19 cellular contexts compared by ENCODE assay signal in genomic region chrX:119828446-119828845, GRCh38. TPM values are rescaled to one million over a fixed set of nuclear protein-coding genes. Genes with fewer than 3 reads are reported as not detected.
DNase-seq lines count a peak whose midpoint lies in the region; ATAC-seq and FAIRE-seq lines count a peak whose summit lies in the region.
"Had no signal": no experiment of that assay in that cellular context is flagged by ENCODE, and none has a peak within 500 bp of the region (broad histone marks: within the 10 kb centered on the region; RNA-seq: fewer than 3 reads in every experiment).

No MANE protein-coding gene starts in this region.

- H3K27ac ChIP-seq in small intestine (ENCODE audit: low read depth in 1 of 2, low read length in 1 of 2), result no peak overlapping the region
- H3K27ac ChIP-seq: 22Rv1, A549, HL-60 had no signal

- peak; percentile 39 for ATAC-seq in activated CD4-positive, alpha-beta T cell treated with anti-CD3 and anti-CD28 coated beads for 36 hours
- ATAC-seq: A549, GM23338 had no signal

- peaks cover 10% of the 10 kb centered on the region for H3K4me1 Mint-ChIP-seq in activated CD4-positive, alpha-beta T cell treated with anti-CD3 and anti-CD28 coated beads for 36 hours
- H3K4me1 Mint-ChIP-seq in activated CD4-positive, alpha-beta T cell treated with anti-CD3 and anti-CD28 coated beads, Interleukin-2, amount 10 ng/mL, durations not matched to agents 7 days and 5 days, result peaks cover 10% of the 10 kb centered on the region
- H3K4me1 Mint-ChIP-seq: GM23338 had no signal

- H3K27me3 ChIP-seq in small intestine (ENCODE audit: control insufficient read depth in 2 of 2, insufficient read depth in 2 of 2, low read length in 2 of 2), result no peaks in the 10 kb centered on the region

- FAIRE-seq in small intestine (lab: Jason Lieb, UNC), result no peak
- FAIRE-seq: A549, H54 had no signal

- intact Hi-C loops in activated CD4-positive, alpha-beta T cell treated with anti-CD3 and anti-CD28 coated beads for 36 hours (cut with DNase I, micrococcal nuclease), result loop anchor here (5.0 kb wide), 1 partner anchor 36 kb away; the partner anchor contains the start of gene RPL39 (in 2 of the 2)

- H3K4me3 Mint-ChIP-seq in activated CD4-positive, alpha-beta T cell treated with anti-CD3 and anti-CD28 coated beads for 36 hours, result no peak overlapping the region
- H3K4me3 Mint-ChIP-seq in activated CD4-positive, alpha-beta T cell treated with anti-CD3 and anti-CD28 coated beads, Interleukin-2, amount 10 ng/mL, durations not matched to agents 7 days and 5 days, result no peak overlapping the region
- H3K4me3 Mint-ChIP-seq: CD14-positive monocyte; CD4-positive, alpha-beta memory T cell; GM23338 had no signal

- WGBS in small intestine, 3 donors, result 93 to 98% (median 97%) methylated on average over 5 of the region's 5 CpGs

- no peaks in the 10 kb centered on the region for H3K27me3 Mint-ChIP-seq in activated CD4-positive, alpha-beta T cell treated with anti-CD3 and anti-CD28 coated beads for 36 hours
- H3K27me3 Mint-ChIP-seq in activated CD4-positive, alpha-beta T cell treated with anti-CD3 and anti-CD28 coated beads, Interleukin-2, amount 10 ng/mL, durations not matched to agents 7 days and 5 days, result no peaks in the 10 kb centered on the region
- H3K27me3 Mint-ChIP-seq: CD4-positive, alpha-beta memory T cell had no signal

- H3K27ac Mint-ChIP-seq in activated CD4-positive, alpha-beta T cell treated with anti-CD3 and anti-CD28 coated beads for 36 hours, result no peak overlapping the region
- no peak overlapping the region for H3K27ac Mint-ChIP-seq in activated CD4-positive, alpha-beta T cell treated with anti-CD3 and anti-CD28 coated beads, Interleukin-2, amount 10 ng/mL, durations not matched to agents 7 days and 5 days
- H3K27ac Mint-ChIP-seq: CD4-positive, alpha-beta memory T cell; GM23338 had no signal

- POLR2A ChIA-PET in activated CD4-positive, alpha-beta T cell treated with anti-CD3 and anti-CD28 coated beads for 36 hours (lab: Charles Lee), result no interaction called here
- POLR2A ChIA-PET in activated CD4-positive, alpha-beta T cell treated with anti-CD3 and anti-CD28 coated beads, Interleukin-2, amount 10 ng/mL, durations not matched to agents 7 days and 5 days (lab: Charles Lee), result no interaction called here

- peaks cover 22% of the 10 kb centered on the region for H3K36me3 Mint-ChIP-seq in activated CD4-positive, alpha-beta T cell treated with anti-CD3 and anti-CD28 coated beads for 36 hours (ENCODE audit: low read depth)
- peaks cover 19% of the 10 kb centered on the region for H3K36me3 Mint-ChIP-seq in activated CD4-positive, alpha-beta T cell treated with anti-CD3 and anti-CD28 coated beads, Interleukin-2, amount 10 ng/mL, durations not matched to agents 7 days and 5 days (ENCODE audit: low read depth)

- H3K36me3 ChIP-seq in small intestine (ENCODE audit: control insufficient read depth in 2 of 2, insufficient read depth in 2 of 2, low read length in 2 of 2), result no peaks in the 10 kb centered on the region

- no peaks in the 10 kb centered on the region for H3K4me1 ChIP-seq in small intestine (ENCODE audit: control insufficient read depth in 2 of 2, insufficient read depth in 1 of 2, low read depth in 1 of 2, low read length in 1 of 2)
- H3K4me1 ChIP-seq: A549 had no signal

- no peak overlapping the region for H3K4me3 ChIP-seq in small intestine (ENCODE audit: low read depth in 1 of 2, low read length in 2 of 2)
- H3K4me3 ChIP-seq: A549, GM23338 had no signal

- no peaks in the 10 kb centered on the region for H3K9me3 ChIP-seq in small intestine (ENCODE audit: control insufficient read depth, low read depth)
- H3K9me3 ChIP-seq: A549 had no signal

- no peak for DNase-seq in activated CD4-positive, alpha-beta T cell treated with anti-CD3 and anti-CD28 coated beads for 36 hours
- DNase-seq in activated CD4-positive, alpha-beta T cell treated with anti-CD3 and anti-CD28 coated beads, Interleukin-2, amount 10 ng/mL, durations not matched to agents 7 days and 5 days, result no peak
- DNase-seq in HK-2 (ENCODE audit: unreplicated experiment) (peak; percentile 27), kidney tubule cell (ENCODE audit: low spot score) (peak; percentile 32), small intestine (no peak), HUDEP-2 (lab: John Stamatoyannopoulos, UW; ENCODE audit: unreplicated experiment in 76 of 76) (no peak), NCI-H69 (lab: John Stamatoyannopoulos, UW) (no peak)
- DNase-seq: AML-193; Calu3; CD4-positive, alpha-beta memory T cell; DMS79 treated with DMSO at 0.1 percent for 48 hours; GF-D8; HCEC 1CT had no signal

- no peaks in the 10 kb centered on the region for H3K9me3 Mint-ChIP-seq in activated CD4-positive, alpha-beta T cell treated with anti-CD3 and anti-CD28 coated beads for 36 hours (ENCODE audit: low read depth)
- no peaks in the 10 kb centered on the region for H3K9me3 Mint-ChIP-seq in activated CD4-positive, alpha-beta T cell treated with anti-CD3 and anti-CD28 coated beads, Interleukin-2, amount 10 ng/mL, durations not matched to agents 7 days and 5 days
- H3K9me3 Mint-ChIP-seq: CD14-positive monocyte, GM23338 had no signal

- CTCF ChIA-PET in activated CD4-positive, alpha-beta T cell treated with anti-CD3 and anti-CD28 coated beads for 36 hours (lab: Charles Lee), result no interaction called here
- CTCF ChIA-PET in activated CD4-positive, alpha-beta T cell treated with anti-CD3 and anti-CD28 coated beads, Interleukin-2, amount 10 ng/mL, durations not matched to agents 7 days and 5 days (lab: Charles Lee), result no interaction called here

RNA-seq across cellular contexts. Expression of gene UPF3B, which starts 24.3 kb away (rescaled TPM):
- total RNA-seq in activated CD4-positive, alpha-beta T cell treated with anti-CD3 and anti-CD28 coated beads for 36 hours, result 10 to 100 TPM; 18.1 to 21.3 TPM
- total RNA-seq in activated CD4-positive, alpha-beta T cell treated with anti-CD3 and anti-CD28 coated beads, Interleukin-2, amount 10 ng/mL, durations not matched to agents 7 days and 5 days, result 10 to 100 TPM; 11.8 to 12.3 TPM
- 10 to 100 TPM; 13.0 to 22.1 (median 16.2) TPM for polyA plus RNA-seq in small intestine

RNA-seq across cellular contexts. Expression of gene RPL39, which starts 37.0 kb away (rescaled TPM):
- total RNA-seq in activated CD4-positive, alpha-beta T cell treated with anti-CD3 and anti-CD28 coated beads for 36 hours, result 1,000 to 10,000 TPM; 1,382 to 2,556 TPM
- total RNA-seq in activated CD4-positive, alpha-beta T cell treated with anti-CD3 and anti-CD28 coated beads, Interleukin-2, amount 10 ng/mL, durations not matched to agents 7 days and 5 days, result 1,000 to 10,000 TPM; 1,629 to 1,903 TPM
- polyA plus RNA-seq in small intestine, result 1,000 to 10,000 TPM; 3,763 to 8,743 (median 6,656) TPM

RNA-seq across cellular contexts. Expression of gene RNF113A, which starts 43.1 kb away (rescaled TPM):
- 10 to 100 TPM; 26.9 to 29.9 TPM for total RNA-seq in activated CD4-positive, alpha-beta T cell treated with anti-CD3 and anti-CD28 coated beads for 36 hours
- total RNA-seq in activated CD4-positive, alpha-beta T cell treated with anti-CD3 and anti-CD28 coated beads, Interleukin-2, amount 10 ng/mL, durations not matched to agents 7 days and 5 days, result 10 to 100 TPM; 28.8 to 30.4 TPM
- polyA plus RNA-seq in small intestine, result 10 to 100 TPM; 17.5 to 27.5 (median 23.2) TPM

RNA-seq across cellular contexts. Expression of gene NDUFA1, which starts 43.2 kb away (rescaled TPM):
- total RNA-seq in activated CD4-positive, alpha-beta T cell treated with anti-CD3 and anti-CD28 coated beads for 36 hours, result 100 to 1,000 TPM in 1 of 2 experiments, 10 to 100 TPM in 1; 37.6 to 101 TPM
- 100 to 1,000 TPM in 1 of 2 experiments, 10 to 100 TPM in 1; 64.9 to 104 TPM for total RNA-seq in activated CD4-positive, alpha-beta T cell treated with anti-CD3 and anti-CD28 coated beads, Interleukin-2, amount 10 ng/mL, durations not matched to agents 7 days and 5 days
- polyA plus RNA-seq in small intestine, result 100 to 1,000 TPM; 175 to 420 (median 292) TPM

Comparison
In these comparisons a context has a peak if more than half of its experiments do, and no peak if none do; other contexts are left out.
1. DNase-seq: peak in HK-2 (single experiment) and kidney tubule cell (single experiment); none in activated CD4-positive, alpha-beta T cell treated with anti-CD3 and anti-CD28 coated beads for 36 hours (single experiment), activated CD4-positive, alpha-beta T cell treated with anti-CD3 and anti-CD28 coated beads, Interleukin-2, amount 10 ng/mL, durations not matched to agents 7 days and 5 days (single experiment), small intestine (single experiment), HUDEP-2 (0 of 76) and NCI-H69 (single experiment).